In the genomic region with DNA sequence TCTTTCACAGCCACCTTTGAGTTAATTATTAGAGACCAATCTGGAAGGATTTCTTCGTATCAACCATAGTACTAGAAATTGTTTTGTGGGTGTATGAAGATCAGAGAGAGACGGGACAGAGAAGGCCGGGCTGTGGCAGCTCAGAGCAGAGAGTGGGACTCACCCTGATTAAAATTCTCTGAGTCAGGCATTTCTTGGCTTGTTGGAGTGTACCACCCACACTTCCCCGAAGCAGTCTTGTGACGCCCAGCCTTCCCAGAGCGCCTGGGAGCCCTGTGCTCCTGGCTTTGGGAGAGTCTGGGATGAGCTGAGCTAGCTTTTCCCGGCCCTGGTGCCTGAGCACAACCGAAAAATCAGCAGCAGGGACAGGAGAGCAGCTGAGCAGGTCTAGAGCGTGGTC, we compare ENCODE assay signal across 11 cellular contexts. TPM values are rescaled to one million over a fixed set of nuclear protein-coding genes. Genes with fewer than 3 reads are reported as not detected.
DNase-seq lines count a peak whose midpoint lies in the region; ATAC-seq lines count a peak whose summit lies in the region.
"Had no signal": no experiment of that assay in that cellular context is flagged by ENCODE, and none has a peak within 500 bp of the region (broad histone marks: within the 10 kb centered on the region; RNA-seq: fewer than 3 reads in every experiment).

No MANE protein-coding gene starts in this region.

- H3K4me3 Mint-ChIP-seq in T-helper 17 cell = no peak overlapping the region
- H3K4me3 Mint-ChIP-seq: activated naive CD4-positive, alpha-beta T cell treated with anti-CD3 and anti-CD28 coated beads, Interleukin-2, amount 50 U/mL, for 24 hours had no signal

- ATAC-seq in T-helper 17 cell (no peak), GM21619 (IDR thresholded peaks at IDR 0.05; ENCODE audit: unreplicated experiment) (no peak), GM21381 (IDR thresholded peaks at IDR 0.05; ENCODE audit: unreplicated experiment) (no peak)

- DNase-seq in AG08395 (ENCODE audit: low spot score) (peak; percentile 96), T-helper 17 cell (no peak), fibroblast of the conjunctiva (ENCODE audit: low read depth) (peak; percentile 75), nucleus accumbens (lab: John Stamatoyannopoulos, UW) (peak in 53 of 56 donors; percentile 5 to 89 (median 62)), NCI-H1694 treated with DMSO at 0.1 percent for 48 hours (lab: John Stamatoyannopoulos, UW) (no peak)
- no peak for DNase-seq in activated effector memory CD4-positive, alpha-beta T cell treated with anti-CD3 and anti-CD28 coated beads, Interleukin-2, amount 50 U/mL, for 16 hours
- DNase-seq: DND-41, Karpas-422 had no signal

- H3K36me3 Mint-ChIP-seq in T-helper 17 cell (ENCODE audit: low read depth) = peaks cover 3% of the 10 kb centered on the region

- peak overlapping the region; percentile 51 for H3K27ac Mint-ChIP-seq in T-helper 17 cell
- H3K27ac Mint-ChIP-seq: activated naive CD4-positive, alpha-beta T cell treated with anti-CD3 and anti-CD28 coated beads, Interleukin-2, amount 50 U/mL, for 24 hours had no signal

- peaks cover 14% of the 10 kb centered on the region for H3K4me1 Mint-ChIP-seq in T-helper 17 cell

- no peaks in the 10 kb centered on the region for H3K27me3 Mint-ChIP-seq in T-helper 17 cell
- H3K27me3 Mint-ChIP-seq: activated naive CD4-positive, alpha-beta T cell treated with anti-CD3 and anti-CD28 coated beads, Interleukin-2, amount 50 U/mL, for 24 hours had no signal

- H3K9me3 ChIP-seq in T-helper 17 cell (ENCODE audit: control insufficient read depth, low read length, poor library complexity, severe bottlenecking) = no peaks in the 10 kb centered on the region

RNA-seq across cellular contexts. Expression of a gene that starts 19.4 kb away (rescaled TPM):
- total RNA-seq in T-helper 17 cell = 10 to 100 TPM; 54.8 to 72.8 TPM

RNA-seq across cellular contexts. Expression of a gene that starts 32.5 kb away (rescaled TPM):
- total RNA-seq in T-helper 17 cell = 1 to 10 TPM; 1.5 to 1.9 TPM

RNA-seq across cellular contexts. Expression of a gene that starts 38.7 kb away (rescaled TPM):
- total RNA-seq in T-helper 17 cell = not detected

RNA-seq across cellular contexts. Expression of a gene that starts 55.0 kb away (rescaled TPM):
- under 1 TPM in 1 of 2 donors, not detected in 1; 0.21 TPM for total RNA-seq in T-helper 17 cell

Comparison
In these comparisons a context has a peak if more than half of its experiments do, and no peak if none do; other contexts are left out.
1. DNase-seq: peak in AG08395 (single experiment), fibroblast of the conjunctiva (single experiment) and nucleus accumbens (53 of 56); none in T-helper 17 cell (0 of 3), NCI-H1694 treated with DMSO at 0.1 percent for 48 hours (single experiment) and activated effector memory CD4-positive, alpha-beta T cell treated with anti-CD3 and anti-CD28 coated beads, Interleukin-2, amount 50 U/mL, for 16 hours (single experiment).